ENCODE assay signal across 6 cellular contexts in genomic region chr17:18315498-18316360, GRCh38. TPM values are rescaled to one million over a fixed set of nuclear protein-coding genes. Genes with fewer than 3 reads are reported as not detected.
DNase-seq lines count a peak whose midpoint lies in the region; ATAC-seq and TF ChIP-seq lines count a peak whose summit lies in the region.

No MANE protein-coding gene starts in this region.

- H3K36me3 Mint-ChIP-seq in MCF 10A (ENCODE audit: insufficient read depth, unreplicated experiment) (peaks cover 52% of the 10 kb centered on the region), neural progenitor cell (peaks cover 11% of the 10 kb centered on the region)

- peaks cover 45% of the 10 kb centered on the region for H4K20me1 ChIP-seq in neural progenitor cell (ENCODE audit: low read depth)

- peaks cover 16% of the 10 kb centered on the region for H3K4me1 ChIP-seq in neural progenitor cell

- H3K4me1 Mint-ChIP-seq in MCF 10A (ENCODE audit: insufficient read depth, unreplicated experiment) (peaks cover 29% of the 10 kb centered on the region), neural progenitor cell (peaks cover 41% of the 10 kb centered on the region)

- peak overlapping the region; percentile 80 for H3K4me2 ChIP-seq in neural progenitor cell

- intact Hi-C loops in MCF 10A (cut with micrococcal nuclease): loop anchor here (2.0 kb wide), 2 partner anchors 55 to 67 kb away; partner anchors contain the start of gene MIEF2

- peak overlapping the region; percentile 89 for H3K4me3 ChIP-seq in neural progenitor cell

- H3K27ac ChIP-seq in 22Rv1 (peak overlapping the region; percentile 93), neural progenitor cell (peak overlapping the region; percentile 94)

- H3K9ac ChIP-seq in neural progenitor cell: peak overlapping the region; percentile 88

- H2AFZ ChIP-seq in neural progenitor cell (replicated peaks): peak overlapping the region; percentile 81

- H3K9me3 Mint-ChIP-seq in MCF 10A (ENCODE audit: unreplicated experiment): no peaks in the 10 kb centered on the region
- H3K9me3 Mint-ChIP-seq in neural progenitor cell: no peaks in the 10 kb centered on the region

- no peaks in the 10 kb centered on the region for H3K36me3 ChIP-seq in neural progenitor cell

- H3K27ac Mint-ChIP-seq in MCF 10A (ENCODE audit: low read depth, unreplicated experiment): peak overlapping the region; percentile 87
- H3K27ac Mint-ChIP-seq in neural progenitor cell: peak overlapping the region; percentile 98

- peaks cover 86% of the 10 kb centered on the region for H3K79me2 ChIP-seq in neural progenitor cell (ENCODE audit: low read depth)

- ATAC-seq in HG03575 (IDR thresholded peaks at IDR 0.05; ENCODE audit: extremely low read depth, insufficient number of reproducible peaks, low FRiP score, unreplicated experiment): peak; percentile 6

- BruUV-seq in MCF 10A (replicated peaks; lab: Mats Ljungman, UMichigan): TSS peak; percentile 55

- no peaks in the 10 kb centered on the region for H3K27me3 ChIP-seq in neural progenitor cell

- H3K9me3 ChIP-seq in neural progenitor cell (ENCODE audit: low read depth): no peaks in the 10 kb centered on the region

- peaks cover 12% of the 10 kb centered on the region for H3F3A ChIP-seq in neural progenitor cell (ENCODE audit: low read depth)

- TF ChIP-seq CTCF in 22Rv1 (IDR thresholded peaks at IDR 0.05) (no peak), MCF 10A (IDR thresholded peaks at IDR 0.05; ENCODE audit: unreplicated experiment) (no peak), neural progenitor cell (IDR thresholded peaks at IDR 0.05) (no peak)

- H3K4me3 Mint-ChIP-seq in MCF 10A (ENCODE audit: unreplicated experiment) (peak overlapping the region; percentile 87), neural progenitor cell (peak overlapping the region; percentile 99)

- H3K27me3 Mint-ChIP-seq in MCF 10A (ENCODE audit: insufficient read depth, unreplicated experiment): no peaks in the 10 kb centered on the region
- peaks cover 3% of the 10 kb centered on the region for H3K27me3 Mint-ChIP-seq in neural progenitor cell (ENCODE audit: insufficient read depth, low read depth)

- CTCF ChIA-PET in MCF 10A (lab: Yijun Ruan, JAX): interaction anchor here (0.6 to 1.0 kb wide), 3 partner anchors 68 to 145 kb away, joined by 3 to 4 read pairs (median 4); no protein-coding TSS in a partner anchor

- DNase-seq in MCF 10A (ENCODE audit: unreplicated experiment): no peak
- no peak for DNase-seq in neural progenitor cell (ENCODE audit: low spot score)
- DNase-seq in NK-92 treated with Interleukin-12 subunit alpha and Interleukin-12 subunit beta, amount 100 ng/mL, for 24 hours (lab: John Stamatoyannopoulos, UW): no peak
- no peak for DNase-seq in cerebellar nuclear complex (lab: John Stamatoyannopoulos, UW)

- POLR2A ChIA-PET in MCF 10A (lab: Yijun Ruan, JAX): interaction anchor here (0.6 to 2.6 kb wide), 9 partner anchors 12 to 1062 kb away, joined by 3 to 10 read pairs (median 5); partner anchors contain the start of genes EVPLL, FLII, MAPK7 and MIEF2

RNA-seq across cellular contexts. Expression of gene SMCR8, which starts 0.6 kb away (rescaled TPM):
- 10.9 and 16.8 TPM in 2 replicates for total RNA-seq in MCF 10A (2022)
- 8.9 and 11.9 TPM in 2 replicates for total RNA-seq in neural progenitor cell (ENCODE audit: low replicate concordance)

RNA-seq across cellular contexts. Expression of gene TOP3A, which starts 0.9 kb away (rescaled TPM):
- total RNA-seq in MCF 10A (2022) (32.5 and 35.3 TPM in 2 replicates), neural progenitor cell (ENCODE audit: low replicate concordance) (49.2 and 67.8 TPM in 2 replicates)

RNA-seq across cellular contexts. Expression of gene SHMT1, which starts 47.6 kb away (rescaled TPM):
- total RNA-seq in MCF 10A (2022) (17.0 and 23.0 TPM in 2 replicates), neural progenitor cell (ENCODE audit: low replicate concordance) (26.3 and 38.5 TPM in 2 replicates)

RNA-seq across cellular contexts. Expression of gene MIEF2, which starts 55.3 kb away (rescaled TPM):
- 12.1 and 14.1 TPM in 2 replicates for total RNA-seq in MCF 10A (2022)
- 8.1 and 23.2 TPM in 2 replicates for total RNA-seq in neural progenitor cell (ENCODE audit: low replicate concordance)

RNA-seq across cellular contexts. Expression of gene FLII, which starts 57.2 kb away (rescaled TPM):
- total RNA-seq in MCF 10A (2022): 564 and 601 TPM in 2 replicates
- total RNA-seq in neural progenitor cell (ENCODE audit: low replicate concordance): 117 and 193 TPM in 2 replicates
